In the genomic region with DNA sequence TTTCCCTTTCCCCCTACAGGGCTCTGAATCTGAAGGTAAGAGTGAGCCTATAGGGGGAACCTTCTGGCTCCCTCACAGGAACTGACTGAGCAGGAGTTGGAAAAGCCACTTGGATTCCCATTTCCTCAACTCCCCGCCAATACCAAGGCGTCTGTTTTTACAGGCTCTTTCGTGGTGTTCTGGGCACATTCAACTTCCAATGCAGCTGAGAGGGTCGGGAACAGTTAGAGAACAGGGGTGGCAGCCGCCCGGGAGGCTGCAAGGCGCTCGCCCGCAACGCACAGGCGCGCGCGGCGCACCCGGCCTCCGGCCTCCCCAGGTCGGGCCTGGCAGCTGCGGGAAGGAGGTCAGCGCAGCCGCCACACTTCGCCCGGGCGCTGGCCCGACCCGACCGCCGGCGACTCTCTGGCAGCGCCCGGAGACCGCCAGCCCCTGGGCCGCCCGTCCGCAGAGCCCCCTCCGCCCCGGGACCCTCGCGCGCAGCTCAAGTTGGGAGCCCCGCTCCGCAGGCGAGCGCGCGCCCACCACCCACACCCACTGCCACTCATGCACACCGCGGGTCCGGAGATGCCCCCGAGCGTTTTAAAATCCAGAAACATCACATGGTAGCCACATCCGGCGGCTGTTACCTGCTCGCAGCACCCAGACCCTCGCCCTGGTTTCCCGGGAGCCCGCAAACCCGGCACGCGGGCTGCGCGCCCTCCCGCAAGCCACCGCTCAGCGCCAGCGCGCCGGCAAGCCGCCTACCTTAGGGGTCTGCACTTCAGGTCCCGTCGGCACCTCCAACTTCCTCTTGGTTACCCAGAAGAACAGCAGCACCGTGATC, we compare ENCODE assay signal across 8 cellular contexts. TPM values are rescaled to one million over a fixed set of nuclear protein-coding genes. Genes with fewer than 3 reads are reported as not detected.
A peak's percentile ranks its signal among the peaks of the same experiment; 100 is the strongest.
DNase-seq lines count a peak whose midpoint lies in the region; ATAC-seq and TF ChIP-seq lines count a peak whose summit lies in the region.

No MANE protein-coding gene starts in this region.

- TF ChIP-seq CTCF in RWPE1 (conservative IDR thresholded peaks at IDR 0.05; ENCODE audit: low read depth) (no peak), fibroblast of mammary gland (conservative IDR thresholded peaks at IDR 0.05; ENCODE audit: control insufficient read depth, insufficient read depth, low read depth, low read length) (no peak), omental fat pad (IDR thresholded peaks at IDR 0.05) (no peak)

- H3K27ac ChIP-seq in RWPE1: peak overlapping the region; percentile 56

- CTCF ChIA-PET in RWPE1 (lab: Yijun Ruan, JAX): interaction anchor here (0.6 to 1.1 kb wide), 8 partner anchors 13 to 752 kb away, joined by 3 to 6 read pairs (median 4); no protein-coding TSS in a partner anchor

- POLR2A ChIA-PET in RWPE1 (lab: Yijun Ruan, JAX; ENCODE audit: low non-redundant PET): interaction anchor here (0.6 kb wide), 1 partner anchor 161 kb away, joined by 3 read pairs; no protein-coding TSS in a partner anchor

- no peak for DNase-seq in activated T-cell treated with anti-CD3 and anti-CD28 coated beads, Interleukin-2, amount 50 U/mL, for 4 hours
- no peak for DNase-seq in activated T-cell treated with anti-CD3 and anti-CD28 coated beads, Interleukin-2, amount 50 U/mL, for 1 hour
- DNase-seq in RWPE1 (ENCODE audit: low spot score) (peak; percentile 50), fibroblast of mammary gland (ENCODE audit: low read depth) (peak; percentile 5), omental fat pad (ENCODE audit: low spot score) (no peak), HuH-7.5 (ENCODE audit: low spot score) (no peak), H4 (ENCODE audit: low spot score) (no peak), NCI-H1048 (lab: John Stamatoyannopoulos, UW) (no peak)

- no peaks in the 10 kb centered on the region for H3K9me3 Mint-ChIP-seq in activated T-cell treated with anti-CD3 and anti-CD28 coated beads, Interleukin-2, amount 50 U/mL, for 4 hours

- peak; percentile 23 to 27 for ATAC-seq in activated T-cell treated with anti-CD3 and anti-CD28 coated beads, Interleukin-2, amount 50 U/mL, for 4 hours
- ATAC-seq in omental fat pad (ENCODE audit: low FRiP score): peak; percentile 4

- peaks cover 55% of the 10 kb centered on the region for H3K27me3 Mint-ChIP-seq in activated T-cell treated with anti-CD3 and anti-CD28 coated beads, Interleukin-2, amount 50 U/mL, for 4 hours (ENCODE audit: low read depth)

- peak overlapping the region; percentile 64 for H3K4me3 Mint-ChIP-seq in activated T-cell treated with anti-CD3 and anti-CD28 coated beads, Interleukin-2, amount 50 U/mL, for 4 hours

- no peaks in the 10 kb centered on the region for H3K36me3 Mint-ChIP-seq in activated T-cell treated with anti-CD3 and anti-CD28 coated beads, Interleukin-2, amount 50 U/mL, for 4 hours (ENCODE audit: insufficient read depth)

- H3K4me1 Mint-ChIP-seq in activated T-cell treated with anti-CD3 and anti-CD28 coated beads, Interleukin-2, amount 50 U/mL, for 4 hours (ENCODE audit: low read depth): peaks cover 6% of the 10 kb centered on the region

- peak overlapping the region; percentile 25 for H3K4me3 ChIP-seq in fibroblast of mammary gland (ENCODE audit: control insufficient read depth, low read depth, low read length)

RNA-seq across cellular contexts. Expression of a gene that starts 0.8 kb away (rescaled TPM):
- 1 to 10 TPM in 1 of 3 donors, under 1 TPM in 2; 0.33 to 1.3 (median 0.98) TPM for total RNA-seq in activated T-cell treated with anti-CD3 and anti-CD28 coated beads, Interleukin-2, amount 50 U/mL, for 4 hours
- total RNA-seq in omental fat pad: 1 to 10 TPM in 3 of 4 donors, under 1 TPM in 1; 0.65 to 2.6 (median 2.0) TPM
- total RNA-seq in H4 (2014; rRNA removed; shearing (Covaris generic)): 12.2 and 12.9 TPM in 2 replicates

Comparison
In these comparisons a context has a peak if more than half of its experiments do, and no peak if none do; other contexts are left out.
1. DNase-seq: peak in RWPE1 (single experiment) and fibroblast of mammary gland (single experiment); none in activated T-cell treated with anti-CD3 and anti-CD28 coated beads, Interleukin-2, amount 50 U/mL, for 4 hours (single experiment), activated T-cell treated with anti-CD3 and anti-CD28 coated beads, Interleukin-2, amount 50 U/mL, for 1 hour (single experiment), omental fat pad (single experiment), HuH-7.5 (single experiment), H4 (single experiment) and NCI-H1048 (single experiment).